In genomic region chr1:246778663-246779062, GRCh38 we compare ENCODE assay signal across 20 cellular contexts.
"Had no signal": no experiment of that assay in that cellular context is flagged by ENCODE, and none has a peak within 500 bp of the region (broad histone marks: within the 10 kb centered on the region; RNA-seq: fewer than 3 reads in every experiment).

No MANE protein-coding gene starts in this region.

- H3K4me2 ChIP-seq: PC-9 had no signal

- H3K27ac ChIP-seq: PC-9, Peyer's patch, SJSA1, SK-N-MC had no signal

- H3K9me3 ChIP-seq: Peyer's patch had no signal

- H3K4me1 ChIP-seq: Peyer's patch had no signal

- DNase-seq: KBM-7, MV-4-11, NCI-H1048, NCI-H1105, NCI-H1417, NCI-H1436 treated with DMSO at 0.1 percent for 48 hours, NCI-H1694, NCI-H187 treated with DMSO at 0.1 percent for 48 hours, NCI-H2029 treated with DMSO at 0.1 percent for 48 hours, NCI-H2107, NCI-H2227 treated with DMSO at 0.1 percent for 48 hours, NCI-H524 treated with DMSO at 0.1 percent for 48 hours, NCI-H69, NCI-H774, PC-9, Peyer's patch, Right ventricle myocardium superior, SIG-M5 had no signal

- H3K27me3 ChIP-seq: Peyer's patch, SJSA1 had no signal

- H3K4me3 ChIP-seq: PC-9, Peyer's patch, SJSA1, SK-N-MC had no signal
